8 cellular contexts compared by ENCODE assay signal in the genomic region with DNA sequence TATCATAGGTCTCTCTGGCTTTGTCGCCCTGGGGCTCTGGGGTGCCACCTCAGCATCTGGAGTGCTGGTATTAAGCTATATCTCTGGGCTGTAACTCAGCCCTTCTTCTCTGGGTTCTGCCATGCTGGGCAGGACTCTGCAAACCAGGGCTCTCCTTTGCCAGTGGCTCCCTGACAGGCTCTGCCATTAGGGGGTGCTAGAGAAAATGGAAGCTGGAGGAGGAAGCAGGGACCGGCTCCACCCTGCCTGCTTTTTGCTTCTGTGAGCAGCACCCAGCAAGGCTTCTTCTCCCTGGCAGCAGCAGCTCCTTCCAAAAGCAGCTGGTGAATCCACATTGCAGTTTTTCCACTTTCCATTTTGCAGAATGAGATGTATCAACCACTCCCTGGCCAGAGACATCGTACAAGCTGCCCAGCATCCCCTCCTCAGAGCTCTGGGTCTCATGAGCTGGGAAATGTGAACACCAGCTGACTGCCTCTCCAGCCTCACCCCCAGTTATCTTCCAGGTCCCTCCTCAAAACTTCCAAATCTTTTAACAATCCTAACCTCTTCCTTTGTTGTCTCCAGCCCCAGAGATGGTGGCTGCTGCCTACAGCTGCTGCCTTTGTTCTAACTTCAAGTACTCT.
DNase-seq lines count a peak whose midpoint lies in the region; ATAC-seq and TF ChIP-seq lines count a peak whose summit lies in the region.

No MANE protein-coding gene starts in this region.

- peaks cover 0 to 7% (median 6%) of the 10 kb centered on the region in 3 donors for H3K4me1 Mint-ChIP-seq in naive B cell
- no peaks in the 10 kb centered on the region for H3K4me1 Mint-ChIP-seq in immature natural killer cell

- H3K36me3 ChIP-seq in BE2C: no peaks in the 10 kb centered on the region

- H3K36me3 Mint-ChIP-seq in naive B cell: peaks cover 0 to 3% of the 10 kb centered on the region in 2 donors
- no peaks in the 10 kb centered on the region for H3K36me3 Mint-ChIP-seq in immature natural killer cell

- peak; percentile 74 for TF ChIP-seq CTCF in BE2C (IDR thresholded peaks at IDR 0.05; ENCODE audit: low read depth, low read length)
- TF ChIP-seq CTCF in epithelial cell of esophagus (IDR thresholded peaks at IDR 0.05; ENCODE audit: insufficient read depth, low read depth, low read length, missing control alignments): peak; percentile 77

- H3K27me3 ChIP-seq in BE2C: no peaks in the 10 kb centered on the region

- H3K4me3 ChIP-seq in BE2C (ENCODE audit: low read depth, low read length): no peak overlapping the region
- H3K4me3 ChIP-seq in epithelial cell of esophagus (ENCODE audit: low read length): no peak overlapping the region

- H3K9me3 Mint-ChIP-seq in naive B cell (peaks cover 0 to 4% (median 0%) of the 10 kb centered on the region in 7 donors), immature natural killer cell (no peaks in the 10 kb centered on the region)

- H3K9me3 ChIP-seq in BE2C: no peaks in the 10 kb centered on the region

- H3K27ac Mint-ChIP-seq in naive B cell (no peak overlapping the region), immature natural killer cell (no peak overlapping the region)

- ATAC-seq in naive B cell (ENCODE audit: low read depth in 2 of 2) (peak in 1 of 2 donors; percentile 51), HG03432 (IDR thresholded peaks at IDR 0.05; ENCODE audit: unreplicated experiment) (no peak)

- H3K27me3 Mint-ChIP-seq in naive B cell (peaks cover 51 to 87% (median 71%) of the 10 kb centered on the region in 3 donors), immature natural killer cell (ENCODE audit: low read depth in 3 of 3) (peaks cover 0 to 8% (median 7%) of the 10 kb centered on the region in 3 donors)

- no peak overlapping the region for H3K4me3 Mint-ChIP-seq in naive B cell
- H3K4me3 Mint-ChIP-seq in immature natural killer cell: no peak overlapping the region

- peaks cover 2% of the 10 kb centered on the region for H3K4me1 ChIP-seq in BE2C

- DNase-seq in BE2C (peak; percentile 68), GM19238 (ENCODE audit: insufficient read length, low spot score) (peak; percentile 19), NCI-H1694 (lab: John Stamatoyannopoulos, UW) (peak; percentile 2), epithelial cell of esophagus (ENCODE audit: low read depth) (peak; percentile 78), naive B cell (peak; percentile 6), immature natural killer cell (no peak)
- peak; percentile 68 for DNase-seq in activated CD4-positive, alpha-beta T cell treated with anti-CD3 and anti-CD28 coated beads for 48 hours

Comparison
In these comparisons a context has a peak if more than half of its experiments do, and no peak if none do; other contexts are left out.
1. DNase-seq: peak in BE2C (single experiment), GM19238 (single experiment), NCI-H1694 (single experiment), activated CD4-positive, alpha-beta T cell treated with anti-CD3 and anti-CD28 coated beads for 48 hours (single experiment), epithelial cell of esophagus (single experiment) and naive B cell (single experiment); none in immature natural killer cell (0 of 3).